In genomic region chr7:45979275-45980180, GRCh38 we compare ENCODE assay signal across 13 cellular contexts. TPM values are rescaled to one million over a fixed set of nuclear protein-coding genes. Genes with fewer than 3 reads are reported as not detected.
A peak's percentile ranks its signal among the peaks of the same experiment; 100 is the strongest.
DNase-seq lines count a peak whose midpoint lies in the region; TF ChIP-seq lines count a peak whose summit lies in the region.
"Had no signal": no experiment of that assay in that cellular context is flagged by ENCODE, and none has a peak within 500 bp of the region (broad histone marks: within the 10 kb centered on the region; RNA-seq: fewer than 3 reads in every experiment).

No MANE protein-coding gene starts in this region.

- H3K4me1 ChIP-seq in KMS-11 (ENCODE audit: low read depth, poor library complexity, severe bottlenecking) (peaks cover 31% of the 10 kb centered on the region), neural progenitor cell (no peaks in the 10 kb centered on the region), OCI-LY7 (ENCODE audit: insufficient read depth, low read length, poor library complexity, severe bottlenecking) (no peaks in the 10 kb centered on the region)

- H3K9me3 ChIP-seq in AG04450 (ENCODE audit: control insufficient read depth, insufficient read depth, low read length) = peaks cover 18% of the 10 kb centered on the region
- no peaks in the 10 kb centered on the region for H3K9me3 ChIP-seq in neural progenitor cell (ENCODE audit: low read depth)
- H3K9me3 ChIP-seq in OCI-LY7 (ENCODE audit: low read length) = no peaks in the 10 kb centered on the region

- H3K4me3 Mint-ChIP-seq in chondrocyte (ENCODE audit: unreplicated experiment) (no peak overlapping the region), neural progenitor cell (no peak overlapping the region)
- no peak overlapping the region for H3K4me3 Mint-ChIP-seq in activated CD4-positive, alpha-beta memory T cell treated with anti-CD3 and anti-CD28 coated beads, Interleukin-2, amount 10 ng/mL, durations not matched to agents 7 days and 5 days
- H3K4me3 Mint-ChIP-seq: activated CD4-positive, alpha-beta memory T cell treated with anti-CD3 and anti-CD28 coated beads for 36 hours; naive thymus-derived CD4-positive, alpha-beta T cell had no signal

- H4K20me1 ChIP-seq in KMS-11 (ENCODE audit: insufficient read depth) (no peaks in the 10 kb centered on the region), neural progenitor cell (ENCODE audit: low read depth) (no peaks in the 10 kb centered on the region), OCI-LY7 (ENCODE audit: insufficient read depth, low read length) (no peaks in the 10 kb centered on the region)

- H3K9me2 ChIP-seq in OCI-LY7 (ENCODE audit: insufficient read depth, low read length) = no peaks in the 10 kb centered on the region

- H3K4me3 ChIP-seq in AG04450 (ENCODE audit: low read depth, low read length) (no peak overlapping the region), KMS-11 (IDR thresholded peaks at IDR 0.05; ENCODE audit: insufficient read depth, low read depth, low read length) (no peak overlapping the region), neural progenitor cell (no peak overlapping the region), OCI-LY7 (ENCODE audit: low read depth, low read length, poor library complexity, severe bottlenecking) (no peak overlapping the region)
- H3K4me3 ChIP-seq: dorsolateral prefrontal cortex, SK-N-MC had no signal

- POLR2A ChIA-PET in AG04450 (lab: Yijun Ruan, JAX) = no interaction called here
- POLR2A ChIA-PET in activated CD4-positive, alpha-beta memory T cell treated with anti-CD3 and anti-CD28 coated beads, Interleukin-2, amount 10 ng/mL, durations not matched to agents 7 days and 5 days (lab: Charles Lee) = no interaction called here
- POLR2A ChIA-PET in OCI-LY7 (lab: Charles Lee) = interaction anchor here (0.7 kb wide), 1 partner anchor 1248 kb away, joined by 3 read pairs; no protein-coding TSS in a partner anchor

- intact Hi-C loops in OCI-LY7 (cut with micrococcal nuclease; ENCODE audit: unreplicated experiment) = no loop called here

- H2AFZ ChIP-seq in KMS-11 (ENCODE audit: low read depth) = peak overlapping the region; percentile 63; the same call in 1 of the 2 replicates
- H2AFZ ChIP-seq in neural progenitor cell (replicated peaks) = no peak overlapping the region
- H2AFZ ChIP-seq in OCI-LY7 (ENCODE audit: low read length) = no peak overlapping the region

- H3K4me2 ChIP-seq in KMS-11 = peak overlapping the region; percentile 76; the same call in 1 of the 2 replicates
- H3K4me2 ChIP-seq in neural progenitor cell = no peak overlapping the region
- H3K4me2 ChIP-seq in OCI-LY7 (ENCODE audit: low read length) = no peak overlapping the region

- H3K9ac ChIP-seq in KMS-11 = no peak overlapping the region
- no peak overlapping the region for H3K9ac ChIP-seq in neural progenitor cell

- no peaks in the 10 kb centered on the region for H3K36me3 ChIP-seq in KMS-11 (ENCODE audit: insufficient read depth)
- no peaks in the 10 kb centered on the region for H3K36me3 ChIP-seq in neural progenitor cell
- H3K36me3 ChIP-seq in OCI-LY7 (ENCODE audit: insufficient read depth, low read length) = no peaks in the 10 kb centered on the region

- BruUV-seq in OCI-LY7 (replicated peaks; lab: Mats Ljungman, UMichigan) = no TSS peak

- no peaks in the 10 kb centered on the region for H3K27me3 Mint-ChIP-seq in chondrocyte (ENCODE audit: low read depth)
- peaks cover 17% of the 10 kb centered on the region for H3K27me3 Mint-ChIP-seq in neural progenitor cell (ENCODE audit: insufficient read depth, low read depth)
- no peaks in the 10 kb centered on the region for H3K27me3 Mint-ChIP-seq in activated CD4-positive, alpha-beta memory T cell treated with anti-CD3 and anti-CD28 coated beads, Interleukin-2, amount 10 ng/mL, durations not matched to agents 7 days and 5 days
- H3K27me3 Mint-ChIP-seq: activated CD4-positive, alpha-beta memory T cell treated with anti-CD3 and anti-CD28 coated beads for 36 hours; naive thymus-derived CD4-positive, alpha-beta T cell had no signal

- H3F3A ChIP-seq in neural progenitor cell (ENCODE audit: low read depth) = no peaks in the 10 kb centered on the region

- TF ChIP-seq CTCF in AG04450 (IDR thresholded peaks at IDR 0.05; ENCODE audit: low read depth, low read length) = no peak
- no peak for TF ChIP-seq CTCF in KMS-11 (conservative IDR thresholded peaks at IDR 0.05; ENCODE audit: low read depth, low read length)
- no peak for TF ChIP-seq CTCF in chondrocyte (IDR thresholded peaks at IDR 0.05)
- TF ChIP-seq CTCF in neural progenitor cell (IDR thresholded peaks at IDR 0.05) = no peak
- TF ChIP-seq CTCF in OCI-LY7 (conservative IDR thresholded peaks at IDR 0.05; ENCODE audit: low read length) = no peak

- H3K27me3 ChIP-seq in AG04450 (ENCODE audit: control insufficient read depth, insufficient read depth, low read length) (no peaks in the 10 kb centered on the region), KMS-11 (ENCODE audit: insufficient read depth, low read depth) (no peaks in the 10 kb centered on the region), neural progenitor cell (no peaks in the 10 kb centered on the region)

- CTCF ChIA-PET in AG04450 (lab: Charles Lee) (no interaction called here), OCI-LY7 (lab: Charles Lee; ENCODE audit: unreplicated experiment) (no interaction called here)
- CTCF ChIA-PET in activated CD4-positive, alpha-beta memory T cell treated with anti-CD3 and anti-CD28 coated beads, Interleukin-2, amount 10 ng/mL, durations not matched to agents 7 days and 5 days (lab: Charles Lee) = no interaction called here

- H3K27ac ChIP-seq in AG04450 (ENCODE audit: low read depth, low read length) (peak overlapping the region; percentile 96), KMS-11 (peak overlapping the region; percentile 66; the same call in 1 of the 2 replicates), neural progenitor cell (no peak overlapping the region), OCI-LY7 (ENCODE audit: low read depth, low read length, poor library complexity, severe bottlenecking) (no peak overlapping the region)
- H3K27ac ChIP-seq: SK-N-MC had no signal

- peaks cover 68% of the 10 kb centered on the region for H3K4me1 Mint-ChIP-seq in chondrocyte (ENCODE audit: low read depth)
- peaks cover 34% of the 10 kb centered on the region for H3K4me1 Mint-ChIP-seq in neural progenitor cell
- H3K4me1 Mint-ChIP-seq in activated CD4-positive, alpha-beta memory T cell treated with anti-CD3 and anti-CD28 coated beads, Interleukin-2, amount 10 ng/mL, durations not matched to agents 7 days and 5 days = no peaks in the 10 kb centered on the region

- H3K36me3 Mint-ChIP-seq in chondrocyte (ENCODE audit: low read depth) = peaks cover 5% of the 10 kb centered on the region
- no peaks in the 10 kb centered on the region for H3K36me3 Mint-ChIP-seq in neural progenitor cell
- no peaks in the 10 kb centered on the region for H3K36me3 Mint-ChIP-seq in activated CD4-positive, alpha-beta memory T cell treated with anti-CD3 and anti-CD28 coated beads, Interleukin-2, amount 10 ng/mL, durations not matched to agents 7 days and 5 days (ENCODE audit: low read depth)

- H3K27ac Mint-ChIP-seq in chondrocyte (ENCODE audit: unreplicated experiment) (peak overlapping the region; percentile 98), neural progenitor cell (peak overlapping the region; percentile 88)
- no peak overlapping the region for H3K27ac Mint-ChIP-seq in activated CD4-positive, alpha-beta memory T cell treated with anti-CD3 and anti-CD28 coated beads, Interleukin-2, amount 10 ng/mL, durations not matched to agents 7 days and 5 days
- H3K27ac Mint-ChIP-seq: activated CD4-positive, alpha-beta memory T cell treated with anti-CD3 and anti-CD28 coated beads for 36 hours; naive thymus-derived CD4-positive, alpha-beta T cell had no signal

- DNase-seq in AG04450 (ENCODE audit: low read depth, low spot score) (no peak), chondrocyte (ENCODE audit: low spot score) (no peak), neural progenitor cell (ENCODE audit: low spot score) (no peak), AG08395 (ENCODE audit: low spot score) (no peak), DMS114 treated with DMSO at 0.1 percent for 48 hours (lab: John Stamatoyannopoulos, UW; ENCODE audit: unreplicated experiment) (no peak), OCI-LY7 (ENCODE audit: low spot score) (no peak)
- DNase-seq in activated CD4-positive, alpha-beta memory T cell treated with anti-CD3 and anti-CD28 coated beads, Interleukin-2, amount 10 ng/mL, durations not matched to agents 7 days and 5 days = no peak
- DNase-seq: activated CD4-positive, alpha-beta memory T cell treated with anti-CD3 and anti-CD28 coated beads for 36 hours; dorsolateral prefrontal cortex; naive thymus-derived CD4-positive, alpha-beta T cell; NCI-H1105 treated with DMSO at 0.1 percent for 48 hours had no signal

- H3K9me3 Mint-ChIP-seq in chondrocyte (ENCODE audit: low read depth) (peaks cover 5% of the 10 kb centered on the region), neural progenitor cell (peaks cover 15% of the 10 kb centered on the region)
- H3K9me3 Mint-ChIP-seq in activated CD4-positive, alpha-beta memory T cell treated with anti-CD3 and anti-CD28 coated beads, Interleukin-2, amount 10 ng/mL, durations not matched to agents 7 days and 5 days = no peaks in the 10 kb centered on the region

- no peaks in the 10 kb centered on the region for H3K79me2 ChIP-seq in KMS-11 (ENCODE audit: insufficient read depth, low read depth)
- H3K79me2 ChIP-seq in neural progenitor cell (ENCODE audit: low read depth) = no peaks in the 10 kb centered on the region
- no peaks in the 10 kb centered on the region for H3K79me2 ChIP-seq in OCI-LY7 (ENCODE audit: insufficient read depth, low read depth, low read length)

RNA-seq across cellular contexts. Expression of gene IGFBP3, which starts 58.5 kb away (rescaled TPM):
- 169 and 220 TPM in 2 replicates for polyA plus RNA-seq in AG04450 (2011; rRNA removed)
- polyA minus RNA-seq in AG04450 (2011; rRNA and poly(A)+ RNA removed) = 77.4 and 91.0 TPM in 2 replicates
- 1,747 to 1,749 TPM (median 1,748 TPM) in 3 replicates for total RNA-seq in chondrocyte
- total RNA-seq in neural progenitor cell (ENCODE audit: low replicate concordance) = 22.0 and 29.0 TPM in 2 replicates
- 10 to 100 TPM; 12.1 to 13.2 TPM for total RNA-seq in activated CD4-positive, alpha-beta memory T cell treated with anti-CD3 and anti-CD28 coated beads, Interleukin-2, amount 10 ng/mL, durations not matched to agents 7 days and 5 days
- not detected in 2 replicates for total RNA-seq in OCI-LY7 (2014; rRNA removed; shearing (Covaris generic))
- total RNA-seq in OCI-LY7 (2022) = not detected in 2 replicates

Comparison
In these comparisons a context has a peak if more than half of its experiments do, and no peak if none do; other contexts are left out.
1. H3K27ac ChIP-seq: peak in AG04450 (single experiment) and KMS-11 (single experiment); none in neural progenitor cell (single experiment) and OCI-LY7 (single experiment).
2. RNA of gene IGFBP3, which starts 58.5 kb away (total RNA-seq): 1,747 to 1,749 TPM in chondrocyte; 22.0 to 29.0 TPM in neural progenitor cell, 12.1 to 13.2 TPM in activated CD4-positive, alpha-beta memory T cell treated with anti-CD3 and anti-CD28 coated beads, Interleukin-2, amount 10 ng/mL, durations not matched to agents 7 days and 5 days and not detected in OCI-LY7; every median in the first group is over 10 times any median in the second.